23 cellular contexts compared by ENCODE assay signal in genomic region chr5:59955241-59955640, GRCh38.
"Had no signal": no experiment of that assay in that cellular context is flagged by ENCODE, and none has a peak within 500 bp of the region (broad histone marks: within the 10 kb centered on the region; RNA-seq: fewer than 3 reads in every experiment).

No MANE protein-coding gene starts in this region.

- H3K9me3 ChIP-seq: esophagus squamous epithelium, heart right ventricle, ovary, right lobe of liver, thyroid gland had no signal

- H3K27me3 ChIP-seq: esophagus squamous epithelium, heart right ventricle, ovary, right lobe of liver, thyroid gland had no signal

- FAIRE-seq: keratinocyte, small intestine, urothelium cell line had no signal

- DNase-seq: cortex of kidney; effector memory CD8-positive, alpha-beta T cell; erythroblast; esophagus squamous epithelium; foreskin melanocyte; glutamatergic neuron; heart right ventricle; immature natural killer cell; left ventricle myocardium superior; mesenchymal stem cell; naive thymus-derived CD4-positive, alpha-beta T cell; nucleus accumbens; ovary; right lobe of liver; small intestine; stimulated activated CD4-positive, alpha-beta T cell treated with anti-CD3 and anti-CD28 coated beads, Interleukin-15, amount 100 ng/mL, for 24 hours; stimulated activated CD4-positive, alpha-beta T cell treated with anti-CD3 and anti-CD28 coated beads, Interleukin-2, amount 100 ng/mL, for 48 hours; stimulated activated naive CD4-positive, alpha-beta T cell; stimulated activated naive CD8-positive, alpha-beta T cell treated with anti-CD3 and anti-CD28 coated beads, Interleukin-15, amount 100 ng/mL, for 72 hours; thyroid gland had no signal

- H3K4me3 ChIP-seq: esophagus squamous epithelium, heart right ventricle, lung, ovary, right lobe of liver, thyroid gland had no signal

- H3K27ac ChIP-seq: esophagus squamous epithelium, heart right ventricle, ovary, right lobe of liver, thyroid gland had no signal

- H3K4me1 ChIP-seq: esophagus squamous epithelium, heart right ventricle, right lobe of liver, thyroid gland had no signal

- H3K36me3 ChIP-seq: esophagus squamous epithelium, heart right ventricle, ovary, right lobe of liver, thyroid gland had no signal
